18 cellular contexts compared by ENCODE assay signal in the genomic region with DNA sequence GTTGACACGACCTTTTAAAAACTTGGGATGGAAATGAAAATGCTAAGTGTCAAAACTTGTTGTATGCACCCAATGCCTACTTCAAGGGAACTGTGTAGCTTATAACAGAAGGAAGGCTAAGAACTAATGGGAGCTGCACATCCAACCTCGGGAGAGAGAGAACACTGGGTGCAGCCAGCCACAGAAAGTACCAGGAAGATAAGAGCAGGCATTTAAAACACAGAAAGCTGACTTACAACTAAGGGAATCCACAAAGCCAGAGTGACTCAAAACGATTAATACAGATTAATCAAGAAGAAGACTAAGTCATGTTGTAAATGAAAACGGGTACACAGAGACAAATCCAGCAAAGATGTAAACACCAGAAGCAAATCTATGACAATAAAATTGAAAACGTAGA.
DNase-seq lines count a peak whose midpoint lies in the region; ATAC-seq, FAIRE-seq and TF ChIP-seq lines count a peak whose summit lies in the region.
"Had no signal": no experiment of that assay in that cellular context is flagged by ENCODE, and none has a peak within 500 bp of the region (broad histone marks: within the 10 kb centered on the region; RNA-seq: fewer than 3 reads in every experiment).

No MANE protein-coding gene starts in this region.

- peak; percentile 71 for FAIRE-seq in K562 (lab: Jason Lieb, UNC)
- FAIRE-seq: GM12892, H1 had no signal

- TF ChIP-seq RAD21 in K562 (CRISPR knock-in tag; conservative IDR thresholded peaks at IDR 0.05 in 1 of 2, IDR thresholded peaks at IDR 0.05 in 1 of 2), result no peak

- DNase-seq in activated naive CD4-positive, alpha-beta T cell treated with anti-CD3 and anti-CD28 coated beads, Interleukin-2, amount 10 ng/mL, durations not matched to agents 7 days and 5 days, result no peak
- DNase-seq in activated naive CD4-positive, alpha-beta T cell treated with anti-CD3 and anti-CD28 coated beads, Interleukin-2, amount 50 U/mL, for 72 hours (ENCODE audit: low spot score in 2 of 2), result no peak
- DNase-seq in K562 (ENCODE audit: extremely low read depth in 1 of 4, low spot score in 3 of 4) (no peak), right cardiac atrium (peak in 2 of 3 donors; percentile 3 to 47), ureter (ENCODE audit: low spot score) (no peak), vagina (ENCODE audit: extremely low spot score in 2 of 2) (no peak), posterior vena cava (ENCODE audit: low spot score) (no peak)
- DNase-seq: ACHN; activated CD4-positive, alpha-beta T cell treated with anti-CD3 and anti-CD28 coated beads, Interleukin-2, amount 50 U/mL, for 48 hours; GDM1; mesendoderm; stimulated activated naive CD4-positive, alpha-beta T cell had no signal

- H3K4me3 ChIP-seq in K562 (no peak overlapping the region), right cardiac atrium (ENCODE audit: low read length) (no peak overlapping the region), vagina (no peak overlapping the region)
- H3K4me3 ChIP-seq: breast epithelium, skin epidermis, upper lobe of right lung had no signal

- no peaks in the 10 kb centered on the region for H3K36me3 ChIP-seq in K562 (ENCODE audit: control insufficient read depth, insufficient read depth, low read length)
- no peaks in the 10 kb centered on the region for H3K36me3 ChIP-seq in vagina
- H3K36me3 ChIP-seq: breast epithelium, upper lobe of right lung had no signal

- H3K4me1 Mint-ChIP-seq in activated naive CD4-positive, alpha-beta T cell treated with anti-CD3 and anti-CD28 coated beads, Interleukin-2, amount 10 ng/mL, durations not matched to agents 7 days and 5 days, result peaks cover 88% of the 10 kb centered on the region
- H3K4me1 Mint-ChIP-seq in stimulated activated memory B cell treated with anti-CD40 and anti-IgM and Interleukin-4, amounts not matched to agents 10 μg/mL and 1 μg/mL and 100 μg/mL, for 72 hours, result peaks cover 73% of the 10 kb centered on the region

- BruUV-seq in K562 (replicated peaks; lab: Mats Ljungman, UMichigan), result no TSS peak

- H3K27ac ChIP-seq in K562 (ENCODE audit: extremely low read depth, low read depth, low read length), result peak overlapping the region; percentile 17; the same call in 1 of the 3 replicates
- H3K27ac ChIP-seq in right cardiac atrium (ENCODE audit: low read length), result no peak overlapping the region
- no peak overlapping the region for H3K27ac ChIP-seq in vagina
- H3K27ac ChIP-seq: breast epithelium, upper lobe of right lung had no signal

- WGBS in K562 (ENCODE audit: insufficient coverage, low coverage, missing lambda C conversion rate), result 13% methylated on average over 5 of the region's 5 CpGs
- WGBS in right cardiac atrium, result 63% methylated on average over 5 of the region's 5 CpGs

- TF ChIP-seq EP300 in K562 (IDR thresholded peaks at IDR 0.05; ENCODE audit: low read length), result no peak

- in situ Hi-C loops in K562 (cut with MboI), result no loop called here

- H3K9ac ChIP-seq in K562 (ENCODE audit: insufficient read depth in 1 of 2, low read depth in 2 of 2, low read length in 2 of 2), result peak overlapping the region in 1 of 2 experiments; percentile 36; a peak in 1 of 4 replicates

- no peak overlapping the region for H3K4me3 Mint-ChIP-seq in activated naive CD4-positive, alpha-beta T cell treated with anti-CD3 and anti-CD28 coated beads, Interleukin-2, amount 10 ng/mL, durations not matched to agents 7 days and 5 days
- no peak overlapping the region for H3K4me3 Mint-ChIP-seq in stimulated activated memory B cell treated with anti-CD40 and anti-IgM and Interleukin-4, amounts not matched to agents 10 μg/mL and 1 μg/mL and 100 μg/mL, for 72 hours

- intact Hi-C loops in K562 (cut with micrococcal nuclease), result no loop called here
- intact Hi-C loops in right cardiac atrium (cut with DNase I), result no loop called here
- intact Hi-C loops in vagina (cut with DNase I), result no loop called here
- intact Hi-C loops in posterior vena cava (cut with DNase I), result loop anchor here in 1 of 2 donors (10.0 kb wide), 1 partner anchor 153 kb away; no protein-coding TSS in a partner anchor

- peaks cover 64% of the 10 kb centered on the region for H3K79me2 ChIP-seq in K562 (ENCODE audit: control insufficient read depth, insufficient read depth, low read length)

- H3K36me3 Mint-ChIP-seq in activated naive CD4-positive, alpha-beta T cell treated with anti-CD3 and anti-CD28 coated beads, Interleukin-2, amount 10 ng/mL, durations not matched to agents 7 days and 5 days, result peaks cover 33% of the 10 kb centered on the region
- H3K36me3 Mint-ChIP-seq in activated naive CD4-positive, alpha-beta T cell treated with anti-CD3 and anti-CD28 coated beads, Interleukin-2, amount 50 U/mL, for 72 hours, result peaks cover 0 to 11% of the 10 kb centered on the region in 2 donors
- H3K36me3 Mint-ChIP-seq in stimulated activated memory B cell treated with anti-CD40 and anti-IgM and Interleukin-4, amounts not matched to agents 10 μg/mL and 1 μg/mL and 100 μg/mL, for 72 hours, result peaks cover 5% of the 10 kb centered on the region

- no peaks in the 10 kb centered on the region for H3K27me3 ChIP-seq in K562 (ENCODE audit: control insufficient read depth in 2 of 2, insufficient read depth in 2 of 2, low read length in 2 of 2)
- H3K27me3 ChIP-seq in right cardiac atrium (ENCODE audit: control insufficient read depth, insufficient read depth), result no peaks in the 10 kb centered on the region
- no peaks in the 10 kb centered on the region for H3K27me3 ChIP-seq in vagina
- H3K27me3 ChIP-seq: breast epithelium, upper lobe of right lung had no signal

- H3K9me3 Mint-ChIP-seq in activated naive CD4-positive, alpha-beta T cell treated with anti-CD3 and anti-CD28 coated beads, Interleukin-2, amount 10 ng/mL, durations not matched to agents 7 days and 5 days, result no peaks in the 10 kb centered on the region
- no peaks in the 10 kb centered on the region for H3K9me3 Mint-ChIP-seq in activated naive CD4-positive, alpha-beta T cell treated with anti-CD3 and anti-CD28 coated beads, Interleukin-2, amount 50 U/mL, for 72 hours
- H3K9me3 Mint-ChIP-seq in stimulated activated memory B cell treated with anti-CD40 and anti-IgM and Interleukin-4, amounts not matched to agents 10 μg/mL and 1 μg/mL and 100 μg/mL, for 72 hours, result no peaks in the 10 kb centered on the region

- TF ChIP-seq CTCF in K562 (IDR thresholded peaks at IDR 0.05 in 2 of 3, conservative IDR thresholded peaks at IDR 0.05 in 1 of 3; ENCODE audit: insufficient read depth in 2 of 3, low read depth in 1 of 3, low read length in 3 of 3) (no peak), vagina (IDR thresholded peaks at IDR 0.05) (no peak)

- no peak for ATAC-seq in activated naive CD4-positive, alpha-beta T cell treated with anti-CD3 and anti-CD28 coated beads, Interleukin-2, amount 50 U/mL, for 72 hours
- ATAC-seq in K562 (no peak), right cardiac atrium (no peak)
- ATAC-seq in stimulated activated memory B cell treated with anti-CD40 and anti-IgM and Interleukin-4, amounts not matched to agents 10 μg/mL and 1 μg/mL and 100 μg/mL, for 72 hours, result no peak
- ATAC-seq: upper lobe of right lung had no signal

- TF ChIP-seq POLR2A in K562 (conservative IDR thresholded peaks at IDR 0.05), result no peak
- no peak for TF ChIP-seq POLR2A in vagina (IDR thresholded peaks at IDR 0.05)

- H3K4me1 ChIP-seq in K562 (replicated peaks in 1 of 2; ENCODE audit: control insufficient read depth in 2 of 2, insufficient read depth in 2 of 2, low read length in 2 of 2), result peaks cover 46 to 63% of the 10 kb centered on the region in 2 experiments
- H3K4me1 ChIP-seq in right cardiac atrium (ENCODE audit: control insufficient read depth, insufficient read depth, low read length), result peaks cover 18% of the 10 kb centered on the region
- H3K4me1 ChIP-seq in vagina, result peaks cover 86% of the 10 kb centered on the region
- H3K4me1 ChIP-seq: breast epithelium had no signal

- H3K27me3 Mint-ChIP-seq in activated naive CD4-positive, alpha-beta T cell treated with anti-CD3 and anti-CD28 coated beads, Interleukin-2, amount 10 ng/mL, durations not matched to agents 7 days and 5 days, result no peaks in the 10 kb centered on the region
- H3K27me3 Mint-ChIP-seq in stimulated activated memory B cell treated with anti-CD40 and anti-IgM and Interleukin-4, amounts not matched to agents 10 μg/mL and 1 μg/mL and 100 μg/mL, for 72 hours, result peaks cover 22% of the 10 kb centered on the region

- no peaks in the 10 kb centered on the region for H4K20me1 ChIP-seq in K562 (replicated peaks; ENCODE audit: control insufficient read depth, insufficient read depth, low read length)

- H3K27ac Mint-ChIP-seq in activated naive CD4-positive, alpha-beta T cell treated with anti-CD3 and anti-CD28 coated beads, Interleukin-2, amount 10 ng/mL, durations not matched to agents 7 days and 5 days, result peak overlapping the region; percentile 1
- no peak overlapping the region for H3K27ac Mint-ChIP-seq in activated naive CD4-positive, alpha-beta T cell treated with anti-CD3 and anti-CD28 coated beads, Interleukin-2, amount 50 U/mL, for 72 hours
- peak overlapping the region; percentile 3 for H3K27ac Mint-ChIP-seq in stimulated activated memory B cell treated with anti-CD40 and anti-IgM and Interleukin-4, amounts not matched to agents 10 μg/mL and 1 μg/mL and 100 μg/mL, for 72 hours

- H2AFZ ChIP-seq in K562 (ENCODE audit: low read depth, low read length), result no peak overlapping the region

- no peaks in the 10 kb centered on the region for H3K9me3 ChIP-seq in K562 (replicated peaks; ENCODE audit: control insufficient read depth, insufficient read depth, low read depth, low read length)
- H3K9me3 ChIP-seq in right cardiac atrium (ENCODE audit: control insufficient read depth, low read length), result no peaks in the 10 kb centered on the region
- no peaks in the 10 kb centered on the region for H3K9me3 ChIP-seq in vagina
- H3K9me3 ChIP-seq: breast epithelium, upper lobe of right lung had no signal

- CTCF ChIA-PET in activated naive CD4-positive, alpha-beta T cell treated with anti-CD3 and anti-CD28 coated beads, Interleukin-2, amount 10 ng/mL, durations not matched to agents 7 days and 5 days (lab: Charles Lee), result interaction anchor here (0.8 kb wide), 1 partner anchor 21 kb away, joined by 3 read pairs; no protein-coding TSS in a partner anchor
- CTCF ChIA-PET in K562 (lab: Yijun Ruan, JAX; ENCODE audit: low intra/inter-chr PET ratio), result no interaction called here

- no peak overlapping the region; the same call in 1 of the 2 replicates for H3K4me2 ChIP-seq in K562 (ENCODE audit: insufficient read depth, low read length)

- POLR2A ChIA-PET in K562 (lab: Yijun Ruan, JAX), result no interaction called here

- H3K9me1 ChIP-seq in K562 (ENCODE audit: control insufficient read depth, insufficient read depth, low read length), result no peaks in the 10 kb centered on the region

TF ChIP-seq in K562, 482 proteins besides CTCF, POLR2A, EP300 and RAD21 (continues in another document):
- TF ChIP-seq GATA2 (CRISPR knock-in tag; IDR thresholded peaks at IDR 0.05) (no peak), PTRF (tag; IDR thresholded peaks at IDR 0.05) (no peak), ZNF143 (CRISPR knock-in tag; IDR thresholded peaks at IDR 0.05) (no peak), ZFP1 (CRISPR knock-in tag; IDR thresholded peaks at IDR 0.05) (no peak), ZNF589 (CRISPR knock-in tag; IDR thresholded peaks at IDR 0.05; ENCODE audit: low read depth) (no peak), SRSF9 (IDR thresholded peaks at IDR 0.05; ENCODE audit: borderline replicate concordance, low read depth, low read length) (no peak), SIX5 (IDR thresholded peaks at IDR 0.05; ENCODE audit: borderline replicate concordance in 1 of 2, insufficient read depth in 1 of 2, low read depth in 1 of 2, low read length in 2 of 2) (no peak)

Comparison
In these comparisons a context has a peak if more than half of its experiments do, and no peak if none do; other contexts are left out.
1. H3K27ac Mint-ChIP-seq: peak in activated naive CD4-positive, alpha-beta T cell treated with anti-CD3 and anti-CD28 coated beads, Interleukin-2, amount 10 ng/mL, durations not matched to agents 7 days and 5 days (single experiment) and stimulated activated memory B cell treated with anti-CD40 and anti-IgM and Interleukin-4, amounts not matched to agents 10 μg/mL and 1 μg/mL and 100 μg/mL, for 72 hours (single experiment); none in activated naive CD4-positive, alpha-beta T cell treated with anti-CD3 and anti-CD28 coated beads, Interleukin-2, amount 50 U/mL, for 72 hours (0 of 2).
2. DNase-seq: peak in right cardiac atrium (2 of 3); none in activated naive CD4-positive, alpha-beta T cell treated with anti-CD3 and anti-CD28 coated beads, Interleukin-2, amount 10 ng/mL, durations not matched to agents 7 days and 5 days (single experiment), activated naive CD4-positive, alpha-beta T cell treated with anti-CD3 and anti-CD28 coated beads, Interleukin-2, amount 50 U/mL, for 72 hours (0 of 2), K562 (0 of 4), ureter (single experiment), vagina (0 of 2) and posterior vena cava (single experiment).